ENCODE assay signal across 11 cellular contexts in genomic region chr10:89888647-89889046, GRCh38.
A peak's percentile ranks its signal among the peaks of the same experiment; 100 is the strongest.
DNase-seq lines count a peak whose midpoint lies in the region; ATAC-seq and TF ChIP-seq lines count a peak whose summit lies in the region.
"Had no signal": no experiment of that assay in that cellular context is flagged by ENCODE, and none has a peak within 500 bp of the region (broad histone marks: within the 10 kb centered on the region; RNA-seq: fewer than 3 reads in every experiment).

No MANE protein-coding gene starts in this region.

- DNase-seq in left ventricle myocardium inferior (no peak), NCI-H1694 (lab: John Stamatoyannopoulos, UW) (no peak), thyroid gland (no peak), DMS 273 (lab: John Stamatoyannopoulos, UW; ENCODE audit: unreplicated experiment) (no peak)
- DNase-seq in activated CD4-positive, alpha-beta T cell treated with anti-CD3 and anti-CD28 coated beads for 4 hours = no peak
- DNase-seq: DMS 273 treated with DMSO at 0.1 percent for 48 hours, PC-9 had no signal

- peaks cover 11% of the 10 kb centered on the region for H3K27me3 ChIP-seq in left ventricle myocardium inferior (ENCODE audit: low read depth)
- H3K27me3 ChIP-seq in thyroid gland = no peaks in the 10 kb centered on the region

- intact Hi-C loops in left ventricle myocardium inferior (cut with micrococcal nuclease) (no loop called here), thyroid gland (cut with DNase I) (no loop called here)

- ATAC-seq in GM18502 (IDR thresholded peaks at IDR 0.05; ENCODE audit: poor library complexity, unreplicated experiment) (peak; percentile 76), GM21529 (IDR thresholded peaks at IDR 0.05; ENCODE audit: unreplicated experiment) (peak; percentile 85), HG03460 (IDR thresholded peaks at IDR 0.05; ENCODE audit: unreplicated experiment) (peak; percentile 83)

- no peaks in the 10 kb centered on the region for H3K4me1 ChIP-seq in left ventricle myocardium inferior
- H3K4me1 ChIP-seq in thyroid gland = no peaks in the 10 kb centered on the region
- H3K4me1 ChIP-seq: prostate gland had no signal

- no peak overlapping the region for H3K4me3 ChIP-seq in left ventricle myocardium inferior
- no peak overlapping the region for H3K4me3 ChIP-seq in thyroid gland (replicated peaks in 1 of 3)
- H3K4me3 ChIP-seq: PC-9, prostate gland had no signal

- H3K27ac ChIP-seq in left ventricle myocardium inferior (replicated peaks) = peak overlapping the region; percentile 15
- no peak overlapping the region for H3K27ac ChIP-seq in thyroid gland
- H3K27ac ChIP-seq: PC-9, prostate gland had no signal

- TF ChIP-seq CTCF in left ventricle myocardium inferior (IDR thresholded peaks at IDR 0.05; ENCODE audit: borderline replicate concordance) (no peak), thyroid gland (IDR thresholded peaks at IDR 0.05) (no peak)

- H3K9me3 ChIP-seq in left ventricle myocardium inferior (replicated peaks) = no peaks in the 10 kb centered on the region
- no peaks in the 10 kb centered on the region for H3K9me3 ChIP-seq in thyroid gland
- H3K9me3 ChIP-seq: prostate gland had no signal

- no peaks in the 10 kb centered on the region for H3K36me3 ChIP-seq in left ventricle myocardium inferior
- no peaks in the 10 kb centered on the region for H3K36me3 ChIP-seq in thyroid gland
- H3K36me3 ChIP-seq: prostate gland had no signal

- no peak for TF ChIP-seq POLR2A in thyroid gland (IDR thresholded peaks at IDR 0.05)
